ENCODE assay signal across 11 cellular contexts in the genomic region with DNA sequence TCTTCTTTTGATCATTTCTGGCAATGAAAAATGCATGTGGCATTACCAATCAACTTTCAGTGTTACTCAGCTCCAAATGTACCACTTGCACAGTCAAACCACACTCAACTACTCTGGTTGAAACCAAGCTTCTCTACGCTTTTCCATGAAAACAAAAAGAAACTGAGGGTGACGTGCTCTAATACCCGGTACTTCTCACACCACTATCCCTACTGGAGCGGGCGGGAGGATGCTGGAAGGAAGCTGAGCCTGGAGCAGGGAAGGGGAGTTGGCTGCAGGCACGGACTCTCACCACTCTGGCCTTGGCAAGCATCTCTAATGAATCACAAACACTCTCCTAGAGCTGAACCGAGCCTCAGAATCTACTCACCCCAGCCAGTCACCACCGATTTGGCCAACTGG. TPM values are rescaled to one million over a fixed set of nuclear protein-coding genes. Genes with fewer than 3 reads are reported as not detected.
DNase-seq lines count a peak whose midpoint lies in the region; ATAC-seq, FAIRE-seq and TF ChIP-seq lines count a peak whose summit lies in the region.
"Had no signal": no experiment of that assay in that cellular context is flagged by ENCODE, and none has a peak within 500 bp of the region (broad histone marks: within the 10 kb centered on the region; RNA-seq: fewer than 3 reads in every experiment).

No MANE protein-coding gene starts in this region.

- H3K4me3 ChIP-seq in RWPE2 (ENCODE audit: severe bottlenecking) (no peak overlapping the region), H1 (ENCODE audit: extremely low read depth in 1 of 4, insufficient read depth in 2 of 4, low read depth in 3 of 4, low read length in 4 of 4) (no peak overlapping the region), psoas muscle (no peak overlapping the region)

- no peak overlapping the region for H2BK20ac ChIP-seq in H1 (ENCODE audit: low read length)

- peaks cover 38 to 63% of the 10 kb centered on the region in 2 experiments for H4K20me1 ChIP-seq in H1 (replicated peaks in 1 of 2; ENCODE audit: control insufficient read depth in 1 of 2, insufficient read depth in 2 of 2, low read length in 2 of 2)

- H4K8ac ChIP-seq in H1 (ENCODE audit: extremely low read depth, insufficient read depth, low read length): peak overlapping the region; percentile 77; the same call in 1 of the 2 replicates

- H2AFZ ChIP-seq in H1 (ENCODE audit: low read length): no peak overlapping the region

- no peak overlapping the region for H3K23ac ChIP-seq in H1 (ENCODE audit: insufficient read length)

- H3K4ac ChIP-seq in H1 (replicated peaks; ENCODE audit: insufficient read length, low read depth, low read length): no peak overlapping the region

- no peak overlapping the region for H3K18ac ChIP-seq in H1 (ENCODE audit: extremely low read depth, low read length)

- peak; percentile 57 for FAIRE-seq in GM12891 (lab: Jason Lieb, UNC)
- FAIRE-seq in H1 (lab: Jason Lieb, UNC): no peak
- FAIRE-seq: bronchial epithelial cell had no signal

- no peak overlapping the region for H4K91ac ChIP-seq in H1 (replicated peaks; ENCODE audit: insufficient read length, low read length)

- H3K79me2 ChIP-seq in H1 (ENCODE audit: control insufficient read depth in 1 of 2, insufficient read depth in 2 of 2, low read length in 2 of 2): peaks cover 25 to 100% of the 10 kb centered on the region in 2 experiments

- H2BK12ac ChIP-seq in H1 (ENCODE audit: low read depth, low read length): no peak overlapping the region

- peak overlapping the region; percentile 60; the same call in 1 of the 2 replicates for H2BK5ac ChIP-seq in H1 (ENCODE audit: low read depth, low read length)

- no peak for TF ChIP-seq RAD21 in H1 (IDR thresholded peaks at IDR 0.05 in 1 of 2, conservative IDR thresholded peaks at IDR 0.05 in 1 of 2; ENCODE audit: low read depth in 2 of 2, low read length in 2 of 2)

- TF ChIP-seq EP300 in H1 (IDR thresholded peaks at IDR 0.05; ENCODE audit: borderline replicate concordance in 1 of 2, low read depth in 2 of 2, low read length in 2 of 2): no peak

- POLR2A ChIA-PET in H1 (lab: Charles Lee; ENCODE audit: partially characterized antibody): interaction anchor here (0.6 to 1.0 kb wide), 3 partner anchors 15 to 21 kb away, joined by 3 to 4 read pairs (median 3); no protein-coding TSS in a partner anchor

- no peak overlapping the region for H3K4me2 ChIP-seq in H1 (ENCODE audit: insufficient read depth in 1 of 2, low read depth in 2 of 2, low read length in 2 of 2)

- H4K5ac ChIP-seq in H1 (ENCODE audit: insufficient read length, low read depth, low read length): no peak overlapping the region

- ATAC-seq in RWPE2 (ENCODE audit: low read depth) (peak; percentile 57; the same call in 2 of the 3 replicates), psoas muscle (peak in 3 of 4 donors; percentile 45 to 62 (median 55)), GM21723 (IDR thresholded peaks at IDR 0.05; ENCODE audit: unreplicated experiment) (no peak)
- ATAC-seq: Panc1 had no signal

- no peak overlapping the region for H3K27ac ChIP-seq in RWPE2 (ENCODE audit: poor library complexity, severe bottlenecking)
- H3K27ac ChIP-seq in H1 (ENCODE audit: low read depth, low read length): no peak overlapping the region
- no peak overlapping the region for H3K27ac ChIP-seq in psoas muscle

- no peaks in the 10 kb centered on the region; the same call in 1 of the 2 replicates for H3K23me2 ChIP-seq in H1 (ENCODE audit: low read depth, low read length)

- no peaks in the 10 kb centered on the region for H3K9me3 ChIP-seq in RWPE2 (ENCODE audit: severe bottlenecking)
- no peaks in the 10 kb centered on the region for H3K9me3 ChIP-seq in H1 (ENCODE audit: insufficient read depth in 2 of 2, low read depth in 1 of 2, low read length in 1 of 2)
- no peaks in the 10 kb centered on the region for H3K9me3 ChIP-seq in psoas muscle

- H3K27me3 ChIP-seq in RWPE2 (ENCODE audit: insufficient read depth, poor library complexity, severe bottlenecking): no peaks in the 10 kb centered on the region
- H3K27me3 ChIP-seq in H1 (replicated peaks in 1 of 4; ENCODE audit: control insufficient read depth in 3 of 4, extremely low read depth in 1 of 4, insufficient read depth in 3 of 4, low read length in 3 of 4): no peaks in the 10 kb centered on the region
- no peaks in the 10 kb centered on the region for H3K27me3 ChIP-seq in psoas muscle (ENCODE audit: insufficient read depth in 3 of 3, low read length in 2 of 3)

- WGBS in H1 (ENCODE audit: extremely low coverage in 1 of 2, insufficient coverage in 1 of 2, insufficient read length in 1 of 2, insufficient replicate concordance in 2 of 2, low coverage in 1 of 2, low lambda C conversion rate in 2 of 2, missing lambda C conversion rate in 1 of 2), 2 experiments: 90% methylated on average over 8 of the region's 8 CpGs; no CpG with 5 or more reads in 1 of the 2 experiments
- WGBS in psoas muscle, 3 donors: 43 to 48% (median 47%) methylated on average over 8 of the region's 8 CpGs

- H2BK120ac ChIP-seq in H1 (replicated peaks; ENCODE audit: low read depth, low read length): no peak overlapping the region

- H2BK15ac ChIP-seq in H1 (ENCODE audit: low read length): no peak overlapping the region

- CTCF ChIA-PET in H1 (lab: Charles Lee; ENCODE audit: partially characterized antibody): interaction anchor here (0.7 to 7.2 kb wide), 8 partner anchors 11 to 125 kb away, joined by 3 to 47 read pairs (median 4); no protein-coding TSS in a partner anchor

- no peak overlapping the region for H3K56ac ChIP-seq in H1 (replicated peaks; ENCODE audit: insufficient read length, low read depth, low read length)

- no peak for TF ChIP-seq POLR2A in GM12891 (IDR thresholded peaks at IDR 0.05; ENCODE audit: low read depth, low read length)
- TF ChIP-seq POLR2A in H1 (IDR thresholded peaks at IDR 0.05; ENCODE audit: control extremely low read depth in 1 of 2, low read depth in 2 of 2, low read length in 2 of 2): no peak

- no peak for TF ChIP-seq CTCF in RWPE2 (IDR thresholded peaks at IDR 0.05; ENCODE audit: poor library complexity, severe bottlenecking)
- TF ChIP-seq CTCF in H1 (IDR thresholded peaks at IDR 0.05; ENCODE audit: control extremely low read depth in 1 of 3, insufficient read depth in 1 of 3, low read depth in 1 of 3, low read length in 3 of 3): no peak
- no peak for TF ChIP-seq CTCF in psoas muscle (IDR thresholded peaks at IDR 0.05)

- peaks cover 47% of the 10 kb centered on the region for H3K79me1 ChIP-seq in H1 (ENCODE audit: low read depth, low read length)

- intact Hi-C loops in psoas muscle (cut with DNase I): loop anchor here in 1 of 2 donors (5.0 kb wide), 1 partner anchor 41 kb away; no protein-coding TSS in a partner anchor

- DNase-seq in GM12891 (ENCODE audit: insufficient read length, low spot score) (no peak), RWPE2 (ENCODE audit: low spot score) (no peak), H1 (ENCODE audit: low read depth in 1 of 2, low spot score in 2 of 2) (no peak), psoas muscle (peak in 1 of 2 donors; percentile 63)
- no peak for DNase-seq in effector CD8-positive, alpha-beta T cell (lab: John Stamatoyannopoulos, UW)
- no peak for DNase-seq in stimulated activated CD4-positive, alpha-beta T cell treated with anti-CD3 and anti-CD28 coated beads, Interleukin-2, amount 100 ng/mL, for 24 hours
- DNase-seq: NCI-H1436 treated with DMSO at 0.1 percent for 48 hours; stimulated activated naive CD4-positive, alpha-beta T cell treated with Interleukin-2 at 50 U/mL for 16 hours had no signal

- H3K4me1 ChIP-seq in RWPE2 (ENCODE audit: insufficient read depth, poor library complexity, severe bottlenecking): no peaks in the 10 kb centered on the region
- peaks cover 0 to 32% (median 15%) of the 10 kb centered on the region in 4 experiments; a peak in 6 of 7 replicates for H3K4me1 ChIP-seq in H1 (replicated peaks in 1 of 4; ENCODE audit: control insufficient read depth in 3 of 4, insufficient read depth in 4 of 4, low read length in 3 of 4)
- H3K4me1 ChIP-seq in psoas muscle: peaks cover 67% of the 10 kb centered on the region

- no peak overlapping the region for H3K14ac ChIP-seq in H1 (ENCODE audit: insufficient read length)

- H2AK5ac ChIP-seq in H1 (ENCODE audit: low read depth, low read length): no peak overlapping the region

- H3K9ac ChIP-seq in H1 (replicated peaks in 1 of 4; ENCODE audit: extremely low read depth in 1 of 4, low read depth in 3 of 4, low read length in 3 of 4): no peak overlapping the region; a peak in 1 of 7 replicates

- H3K36me3 ChIP-seq in RWPE2 (ENCODE audit: low read depth) (peaks cover 6% of the 10 kb centered on the region; the same call in 1 of the 2 replicates), H1 (ENCODE audit: control insufficient read depth in 2 of 4, insufficient read depth in 4 of 4, low read length in 3 of 4) (no peaks in the 10 kb centered on the region), psoas muscle (ENCODE audit: insufficient read depth in 1 of 2, low read depth in 1 of 2) (no peaks in the 10 kb centered on the region)

TF ChIP-seq in GM12891, 5 proteins besides CTCF, POLR2A, EP300 and RAD21:
- no peak for TF ChIP-seq TAF1 (IDR thresholded peaks at IDR 0.05; ENCODE audit: low read depth, low read length)
- no peak for TF ChIP-seq POLR2AphosphoS5 (IDR thresholded peaks at IDR 0.05; ENCODE audit: low read depth, low read length)
- TF ChIP-seq SPI1 (IDR thresholded peaks at IDR 0.05; ENCODE audit: low read depth, low read length): no peak
- no peak for TF ChIP-seq PAX5 (IDR thresholded peaks at IDR 0.05; ENCODE audit: insufficient read depth, low read length, severe bottlenecking)
- TF ChIP-seq POU2F2 (IDR thresholded peaks at IDR 0.05; ENCODE audit: low read depth, low read length): no peak

TF ChIP-seq in H1, 55 proteins besides CTCF, POLR2A, EP300 and RAD21:
- TF ChIP-seq BCL11A (IDR thresholded peaks at IDR 0.05; ENCODE audit: low read depth in 2 of 2, low read length in 2 of 2) (no peak), TBP (IDR thresholded peaks at IDR 0.05; ENCODE audit: low read depth, low read length) (no peak), SIN3A (conservative IDR thresholded peaks at IDR 0.05 in 1 of 2, IDR thresholded peaks at IDR 0.05 in 1 of 2; ENCODE audit: low read depth in 1 of 2, low read length in 2 of 2) (no peak), SIX5 (IDR thresholded peaks at IDR 0.05; ENCODE audit: low read depth, low read length) (no peak), CREB1 (IDR thresholded peaks at IDR 0.05) (no peak)
TF ChIP-seq in H1: peak in this region for 0.

RNA-seq across cellular contexts. Expression of a gene that starts 48.2 kb away (rescaled TPM):
- polyA plus RNA-seq in GM12891 (2012; ENCODE audit: low read depth, missing spikeins): 72.0 TPM
- 142 and 143 TPM in 2 replicates for total RNA-seq in H1 (2021; fragmentation: NEBNext Ultra II Directional; extraction: Animal tissue kit (Norgen Biotek cat#: 25700))
- polyA plus RNA-seq in H1 (2011; rRNA removed): 61.1 and 62.8 TPM in 2 replicates
- 59.9 TPM for polyA plus RNA-seq in H1 (2011; cell fraction: cytosol; rRNA removed)
- polyA plus RNA-seq in H1 (2011; cell fraction: nucleus; rRNA removed): 54.6 TPM
- polyA plus RNA-seq in H1 (2012, experiment 1 of 2): 84.4 to 107 TPM (median 87.3 TPM) in 4 replicates
- 100 TPM for polyA plus RNA-seq in H1 (2012, experiment 2 of 2)
- polyA plus RNA-seq in H1 (2013, experiment 1 of 2): 112 TPM
- 113 TPM for polyA plus RNA-seq in H1 (2013, experiment 2 of 2)
- polyA minus RNA-seq in H1 (2011; rRNA and poly(A)+ RNA removed): 32.0 and 40.7 TPM in 2 replicates
- polyA minus RNA-seq in H1 (2011; cell fraction: cytosol; rRNA and poly(A)+ RNA removed): 35.3 TPM
- 34.1 TPM for polyA minus RNA-seq in H1 (2011; cell fraction: nucleus; rRNA and poly(A)+ RNA removed)
- total RNA-seq in psoas muscle: 10 to 100 TPM; 27.2 to 38.7 (median 33.9) TPM
- 10 to 100 TPM; 28.2 to 58.1 (median 39.6) TPM for polyA plus RNA-seq in psoas muscle
